9 cellular contexts compared by ENCODE assay signal in genomic region chr22:23305922-23306374, GRCh38.
A peak's percentile ranks its signal among the peaks of the same experiment; 100 is the strongest.
DNase-seq lines count a peak whose midpoint lies in the region; ATAC-seq, FAIRE-seq and TF ChIP-seq lines count a peak whose summit lies in the region.
"Had no signal": no experiment of that assay in that cellular context is flagged by ENCODE, and none has a peak within 500 bp of the region (broad histone marks: within the 10 kb centered on the region; RNA-seq: fewer than 3 reads in every experiment).

No MANE protein-coding gene starts in this region.

- peaks cover 37% of the 10 kb centered on the region for H3K36me3 Mint-ChIP-seq in activated T-cell treated with anti-CD3 and anti-CD28 coated beads, Interleukin-2, amount 50 U/mL, for 24 hours (ENCODE audit: low read depth)

- ATAC-seq in left lung (peak; percentile 50), thoracic aorta (ENCODE audit: insufficient number of reproducible peaks, low FRiP score, low read depth) (peak; percentile 88)

- H3K4me3 Mint-ChIP-seq in activated T-cell treated with anti-CD3 and anti-CD28 coated beads, Interleukin-2, amount 50 U/mL, for 24 hours = no peak overlapping the region

- no peak overlapping the region for H3K27ac Mint-ChIP-seq in activated T-cell treated with anti-CD3 and anti-CD28 coated beads, Interleukin-2, amount 50 U/mL, for 24 hours

- TF ChIP-seq POLR2A in GM12891 (IDR thresholded peaks at IDR 0.05; ENCODE audit: low read depth, low read length) = no peak

- no peaks in the 10 kb centered on the region for H3K9me3 Mint-ChIP-seq in activated T-cell treated with anti-CD3 and anti-CD28 coated beads, Interleukin-2, amount 50 U/mL, for 24 hours

- peaks cover 0 to 34% of the 10 kb centered on the region in 2 donors for H3K36me3 ChIP-seq in left lung
- H3K36me3 ChIP-seq in thoracic aorta = peaks cover 6% of the 10 kb centered on the region

- H3K4me1 ChIP-seq in left lung (peaks cover 5 to 36% of the 10 kb centered on the region in 2 donors), thoracic aorta (ENCODE audit: control insufficient read depth in 1 of 2, low read depth in 2 of 2) (peaks cover 17 to 29% of the 10 kb centered on the region in 2 donors)

- TF ChIP-seq CTCF in left lung (IDR thresholded peaks at IDR 0.05) (no peak), thoracic aorta (IDR thresholded peaks at IDR 0.05) (no peak)

- no peaks in the 10 kb centered on the region for H3K4me1 Mint-ChIP-seq in activated T-cell treated with anti-CD3 and anti-CD28 coated beads, Interleukin-2, amount 50 U/mL, for 24 hours (ENCODE audit: low read depth)

- H3K27me3 Mint-ChIP-seq in activated T-cell treated with anti-CD3 and anti-CD28 coated beads, Interleukin-2, amount 50 U/mL, for 24 hours = no peaks in the 10 kb centered on the region

- H3K9me3 ChIP-seq in left lung (no peaks in the 10 kb centered on the region), thoracic aorta (no peaks in the 10 kb centered on the region)

- intact Hi-C loops in left lung (cut with DNase I) = no loop called here

- H3K27me3 ChIP-seq in left lung = no peaks in the 10 kb centered on the region
- H3K27me3 ChIP-seq in thoracic aorta (replicated peaks; ENCODE audit: insufficient read depth) = no peaks in the 10 kb centered on the region

- no peak for FAIRE-seq in GM12891 (lab: Jason Lieb, UNC)

- H3K4me3 ChIP-seq in left lung (no peak overlapping the region), thoracic aorta (peak overlapping the region; percentile 31)

- H3K27ac ChIP-seq in cingulate gyrus (ENCODE audit: low read depth, low read length) (peak overlapping the region; percentile 99), left lung (peak overlapping the region; percentile 71 to 76), thoracic aorta (peak overlapping the region; percentile 82 to 91)

- peak; percentile 53 for DNase-seq in NCI-H345 treated with DMSO at 0.1 percent for 48 hours (lab: John Stamatoyannopoulos, UW; ENCODE audit: unreplicated experiment)
- DNase-seq in left lung = peak in 1 of 2 donors; percentile 65
- peak; percentile 43 for DNase-seq in thoracic aorta (ENCODE audit: low spot score)
- no peak for DNase-seq in activated T-cell treated with anti-CD3 and anti-CD28 coated beads, Interleukin-2, amount 50 U/mL, for 24 hours
- no peak for DNase-seq in NCI-H526 treated with DMSO at 0.1 percent for 48 hours (lab: John Stamatoyannopoulos, UW)
- no peak for DNase-seq in GM12891 (ENCODE audit: insufficient read length, low spot score)
- DNase-seq: erythroblast, T-helper 1 cell had no signal

TF ChIP-seq in GM12891, 5 proteins besides CTCF, POLR2A, EP300 and RAD21:
- TF ChIP-seq PAX5 (IDR thresholded peaks at IDR 0.05; ENCODE audit: insufficient read depth, low read length, severe bottlenecking) (no peak), POU2F2 (IDR thresholded peaks at IDR 0.05; ENCODE audit: low read depth, low read length) (no peak), SPI1 (IDR thresholded peaks at IDR 0.05; ENCODE audit: low read depth, low read length) (no peak), TAF1 (IDR thresholded peaks at IDR 0.05; ENCODE audit: low read depth, low read length) (no peak), POLR2AphosphoS5 (IDR thresholded peaks at IDR 0.05; ENCODE audit: low read depth, low read length) (no peak)

Comparison
In these comparisons a context has a peak if more than half of its experiments do, and no peak if none do; other contexts are left out.
1. DNase-seq: peak in NCI-H345 treated with DMSO at 0.1 percent for 48 hours (single experiment) and thoracic aorta (single experiment); none in activated T-cell treated with anti-CD3 and anti-CD28 coated beads, Interleukin-2, amount 50 U/mL, for 24 hours (single experiment), NCI-H526 treated with DMSO at 0.1 percent for 48 hours (single experiment) and GM12891 (single experiment).
2. Peak in every context shown above with its lines, with median percentiles within 50 percentile points of each other: H3K27ac ChIP-seq.